8 cellular contexts compared by ENCODE assay signal in genomic region chr22:46754110-46754799, GRCh38. TPM values are rescaled to one million over a fixed set of nuclear protein-coding genes. Genes with fewer than 3 reads are reported as not detected.
A peak's percentile ranks its signal among the peaks of the same experiment; 100 is the strongest.
DNase-seq lines count a peak whose midpoint lies in the region; ATAC-seq and TF ChIP-seq lines count a peak whose summit lies in the region.

No MANE protein-coding gene starts in this region.

- H3K9me3 ChIP-seq in mucosa of rectum (ENCODE audit: control insufficient read depth in 2 of 2, low read length in 2 of 2) = peaks cover 0 to 2% of the 10 kb centered on the region in 2 donors

- peak overlapping the region; percentile 67 for H3K27ac Mint-ChIP-seq in activated T-cell treated with anti-CD3 and anti-CD28 coated beads, Interleukin-2, amount 50 U/mL, for 24 hours

- no peaks in the 10 kb centered on the region for H3K27me3 ChIP-seq in dorsolateral prefrontal cortex
- H3K27me3 ChIP-seq in mucosa of rectum (ENCODE audit: control insufficient read depth in 2 of 2, insufficient read depth in 2 of 2, low read length in 2 of 2) = no peaks in the 10 kb centered on the region

- DNase-seq in activated T-cell treated with anti-CD3 and anti-CD28 coated beads, Interleukin-2, amount 50 U/mL, for 24 hours = no peak
- DNase-seq in activated T-cell treated with anti-CD3 and anti-CD28 coated beads, Interleukin-2, amount 50 U/mL, for 1 hour = no peak
- DNase-seq in SHP77 (lab: John Stamatoyannopoulos, UW) = peak; percentile 89 to 92
- peak in 1 of 10 donors; percentile 33 for DNase-seq in dorsolateral prefrontal cortex
- no peak for DNase-seq in NCI-H1436 treated with DMSO at 0.1 percent for 48 hours (lab: John Stamatoyannopoulos, UW)
- DNase-seq in NCI-H1417 (lab: John Stamatoyannopoulos, UW) = no peak

- H3K4me1 Mint-ChIP-seq in activated T-cell treated with anti-CD3 and anti-CD28 coated beads, Interleukin-2, amount 50 U/mL, for 24 hours (ENCODE audit: low read depth) = peaks cover 39% of the 10 kb centered on the region

- peaks cover 49 to 55% of the 10 kb centered on the region in 2 donors for H3K4me1 ChIP-seq in mucosa of rectum (ENCODE audit: control insufficient read depth in 2 of 2, insufficient read depth in 2 of 2, low read length in 2 of 2)

- H3K9ac ChIP-seq in mucosa of rectum (ENCODE audit: low read depth in 1 of 2, low read length in 2 of 2) = peak overlapping the region; percentile 67 to 70

- H3K4me3 ChIP-seq in dorsolateral prefrontal cortex (no peak overlapping the region), mucosa of rectum (ENCODE audit: low read length in 2 of 2) (peak overlapping the region; percentile 14 to 37)

- peaks cover 5% of the 10 kb centered on the region for H3K9me3 Mint-ChIP-seq in activated T-cell treated with anti-CD3 and anti-CD28 coated beads, Interleukin-2, amount 50 U/mL, for 24 hours

- H3K27ac ChIP-seq in dorsolateral prefrontal cortex = peak overlapping the region in 39 of 59 donors; percentile 5 to 84 (median 52)
- H3K27ac ChIP-seq in mucosa of rectum (ENCODE audit: low read depth in 2 of 2, low read length in 2 of 2) = peak overlapping the region; percentile 94 to 95

- H3K4me3 Mint-ChIP-seq in activated T-cell treated with anti-CD3 and anti-CD28 coated beads, Interleukin-2, amount 50 U/mL, for 24 hours = no peak overlapping the region

- intact Hi-C loops in dorsolateral prefrontal cortex (cut with DNase I) = no loop called here

- no peaks in the 10 kb centered on the region for H3K27me3 Mint-ChIP-seq in activated T-cell treated with anti-CD3 and anti-CD28 coated beads, Interleukin-2, amount 50 U/mL, for 24 hours

- no peak for TF ChIP-seq CTCF in dorsolateral prefrontal cortex (IDR thresholded peaks at IDR 0.05 in 54 of 56, conservative IDR thresholded peaks at IDR 0.05 in 2 of 56; ENCODE audit: low read depth in 1 of 56, partially characterized antibody in 56 of 56)

- no peaks in the 10 kb centered on the region for H3K36me3 ChIP-seq in mucosa of rectum (ENCODE audit: control insufficient read depth in 2 of 2, insufficient read depth in 2 of 2, low read length in 2 of 2)

- no peak for ATAC-seq in HG03457 (IDR thresholded peaks at IDR 0.05; ENCODE audit: unreplicated experiment)

- H3K36me3 Mint-ChIP-seq in activated T-cell treated with anti-CD3 and anti-CD28 coated beads, Interleukin-2, amount 50 U/mL, for 24 hours (ENCODE audit: low read depth) = peaks cover 19% of the 10 kb centered on the region

RNA-seq across cellular contexts. Expression of gene TBC1D22A, which starts 8.2 kb away (rescaled TPM):
- 10 to 100 TPM; 20.0 to 36.0 (median 27.2) TPM for total RNA-seq in dorsolateral prefrontal cortex

RNA-seq across cellular contexts. Expression of gene CERK, which starts 16.2 kb away (rescaled TPM):
- 10 to 100 TPM; 24.8 to 72.6 (median 52.4) TPM for total RNA-seq in dorsolateral prefrontal cortex

Comparison
In these comparisons a context has a peak if more than half of its experiments do, and no peak if none do; other contexts are left out.
1. DNase-seq: peak in SHP77 (2 of 2); none in activated T-cell treated with anti-CD3 and anti-CD28 coated beads, Interleukin-2, amount 50 U/mL, for 24 hours (single experiment), activated T-cell treated with anti-CD3 and anti-CD28 coated beads, Interleukin-2, amount 50 U/mL, for 1 hour (single experiment), NCI-H1436 treated with DMSO at 0.1 percent for 48 hours (single experiment) and NCI-H1417 (0 of 3).
2. H3K4me3 ChIP-seq: peak in mucosa of rectum (2 of 2); none in dorsolateral prefrontal cortex (0 of 59).